10 cellular contexts compared by ENCODE assay signal in the genomic region with DNA sequence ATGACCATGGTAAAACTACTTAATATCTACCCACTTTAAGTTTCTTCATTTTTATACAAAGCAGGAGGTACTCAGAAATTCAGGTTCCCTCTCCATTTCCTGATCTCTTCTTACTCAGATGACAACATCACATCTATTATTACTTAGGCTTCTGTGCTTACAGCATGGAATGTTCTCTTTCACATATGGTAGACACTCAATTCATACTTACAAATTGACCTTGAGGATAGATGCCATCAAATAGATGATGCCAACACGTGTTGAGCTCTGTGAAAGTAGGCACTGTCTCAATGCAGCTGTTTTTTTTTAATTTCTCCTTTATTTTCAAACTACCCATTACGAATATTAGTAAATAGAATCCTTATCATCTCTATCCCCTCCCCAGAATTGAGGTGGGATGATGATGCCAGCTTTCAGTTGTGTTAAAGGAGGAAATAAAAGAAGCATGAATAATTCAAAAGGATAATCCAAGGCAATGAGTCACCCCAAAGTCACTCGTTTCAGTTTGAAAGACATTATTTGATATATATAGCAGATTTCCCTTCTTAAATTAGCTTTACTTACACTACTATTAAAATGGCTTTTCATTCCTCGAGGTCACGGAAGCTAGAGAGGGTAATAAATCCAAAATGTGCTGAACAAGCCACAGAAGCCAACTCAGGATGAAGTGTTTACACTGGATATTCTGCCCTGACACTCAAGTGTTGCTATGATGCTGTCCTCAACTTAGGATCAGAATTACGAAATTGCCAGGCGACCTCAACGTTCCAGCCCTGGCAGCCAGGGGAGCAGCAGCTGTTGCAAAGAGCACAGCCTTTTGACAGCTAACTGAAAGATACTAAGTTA.
A peak's percentile ranks its signal among the peaks of the same experiment; 100 is the strongest.
DNase-seq lines count a peak whose midpoint lies in the region; ATAC-seq, FAIRE-seq and TF ChIP-seq lines count a peak whose summit lies in the region.
"Had no signal": no experiment of that assay in that cellular context is flagged by ENCODE, and none has a peak within 500 bp of the region (broad histone marks: within the 10 kb centered on the region; RNA-seq: fewer than 3 reads in every experiment).

No MANE protein-coding gene starts in this region.

- no peak overlapping the region for H3K4me3 ChIP-seq in A549
- H3K4me3 ChIP-seq in HEK293 (ENCODE audit: low read depth, low read length): no peak overlapping the region
- no peak overlapping the region for H3K4me3 ChIP-seq in RWPE2 (ENCODE audit: severe bottlenecking)
- H3K4me3 ChIP-seq in thyroid gland (replicated peaks in 1 of 3): no peak overlapping the region

- CTCF ChIA-PET in A549 (lab: Yijun Ruan, JAX): interaction anchor here (0.8 kb wide), 3 partner anchors 10 to 99 kb away, joined by 3 to 4 read pairs (median 3); no protein-coding TSS in a partner anchor
- CTCF ChIA-PET in HEK293 (lab: Yijun Ruan, JAX): interaction anchor here (0.5 to 0.7 kb wide), 2 partner anchors 299 to 1779 kb away, joined by 3 read pairs; no protein-coding TSS in a partner anchor

- H3K27ac ChIP-seq in A549 (no peak overlapping the region), HEK293 (ENCODE audit: extremely low read depth, low read depth, low read length) (no peak overlapping the region), RWPE2 (ENCODE audit: poor library complexity, severe bottlenecking) (peak overlapping the region; percentile 36), thyroid gland (no peak overlapping the region)

- TF ChIP-seq EP300 in A549 (IDR thresholded peaks at IDR 0.05): no peak

- FAIRE-seq in A549 (lab: Jason Lieb, UNC): no peak

- TF ChIP-seq RAD21 in A549 (conservative IDR thresholded peaks at IDR 0.05 in 1 of 2, IDR thresholded peaks at IDR 0.05 in 1 of 2): no peak

- H3K27me3 ChIP-seq in RWPE2 (ENCODE audit: insufficient read depth, poor library complexity, severe bottlenecking) (no peaks in the 10 kb centered on the region), thyroid gland (no peaks in the 10 kb centered on the region)

- no peaks in the 10 kb centered on the region for H3K9me3 Mint-ChIP-seq in activated naive CD8-positive, alpha-beta T cell treated with anti-CD3 and anti-CD28 coated beads, Interleukin-2, amount 50 U/mL, for 24 hours
- H3K9me3 Mint-ChIP-seq: CD4-positive, alpha-beta memory T cell had no signal

- no peak overlapping the region for H3K4me3 Mint-ChIP-seq in activated naive CD8-positive, alpha-beta T cell treated with anti-CD3 and anti-CD28 coated beads, Interleukin-2, amount 50 U/mL, for 24 hours
- H3K4me3 Mint-ChIP-seq: CD4-positive, alpha-beta memory T cell had no signal

- H3K9me3 ChIP-seq in A549 (no peaks in the 10 kb centered on the region), HEK293 (ENCODE audit: control insufficient read depth, insufficient read depth, low read depth, low read length) (no peaks in the 10 kb centered on the region), RWPE2 (ENCODE audit: severe bottlenecking) (no peaks in the 10 kb centered on the region), thyroid gland (no peaks in the 10 kb centered on the region)

- H3K4me1 Mint-ChIP-seq in activated naive CD8-positive, alpha-beta T cell treated with anti-CD3 and anti-CD28 coated beads, Interleukin-2, amount 50 U/mL, for 24 hours: no peaks in the 10 kb centered on the region
- H3K4me1 Mint-ChIP-seq: CD4-positive, alpha-beta memory T cell had no signal

- TF ChIP-seq CTCF in A549 (IDR thresholded peaks at IDR 0.05): no peak
- TF ChIP-seq CTCF in HEK293 (tag by site-specific recombination; IDR thresholded peaks at IDR 0.05): no peak
- TF ChIP-seq CTCF in RWPE2 (IDR thresholded peaks at IDR 0.05; ENCODE audit: poor library complexity, severe bottlenecking): no peak
- TF ChIP-seq CTCF in thyroid gland (IDR thresholded peaks at IDR 0.05): no peak

- TF ChIP-seq POLR2A in A549 (IDR thresholded peaks at IDR 0.05; ENCODE audit: low read length) (no peak), thyroid gland (IDR thresholded peaks at IDR 0.05) (no peak)

- H3K27ac Mint-ChIP-seq in activated naive CD8-positive, alpha-beta T cell treated with anti-CD3 and anti-CD28 coated beads, Interleukin-2, amount 50 U/mL, for 24 hours: no peak overlapping the region

- DNase-seq in A549 (ENCODE audit: low read depth in 1 of 2, low spot score in 1 of 2): peak in 1 of 2 experiments; percentile 13
- DNase-seq in RWPE2 (ENCODE audit: low spot score): no peak
- DNase-seq in foreskin melanocyte: peak; percentile 40
- DNase-seq in activated naive CD8-positive, alpha-beta T cell treated with anti-CD3 and anti-CD28 coated beads, Interleukin-2, amount 50 U/mL, for 24 hours: no peak
- no peak for DNase-seq in thyroid gland
- DNase-seq in cerebellar nuclear complex (lab: John Stamatoyannopoulos, UW): no peak
- DNase-seq: CD4-positive, alpha-beta memory T cell; islet precursor cell had no signal

- WGBS in A549 (ENCODE audit: missing lambda C conversion rate): 38% methylated on average over 8 of the region's 8 CpGs
- WGBS in thyroid gland, 2 donors: 49 to 58% methylated on average over 7 to 8 of the region's 8 CpGs

- intact Hi-C loops in thyroid gland (cut with DNase I): no loop called here

- H3K4me2 ChIP-seq in A549: peak overlapping the region; percentile 57

- H3K36me3 Mint-ChIP-seq in activated naive CD8-positive, alpha-beta T cell treated with anti-CD3 and anti-CD28 coated beads, Interleukin-2, amount 50 U/mL, for 24 hours (ENCODE audit: low read depth): no peaks in the 10 kb centered on the region
- H3K36me3 Mint-ChIP-seq: CD4-positive, alpha-beta memory T cell had no signal

- H3K27me3 Mint-ChIP-seq in activated naive CD8-positive, alpha-beta T cell treated with anti-CD3 and anti-CD28 coated beads, Interleukin-2, amount 50 U/mL, for 24 hours: peaks cover 2% of the 10 kb centered on the region

- POLR2A ChIA-PET in A549 (lab: Yijun Ruan, JAX): no interaction called here
- POLR2A ChIA-PET in HEK293 (lab: Yijun Ruan, JAX): no interaction called here

- H3K36me3 ChIP-seq in HEK293 (ENCODE audit: control insufficient read depth in 2 of 2, insufficient read depth in 1 of 2, low read length in 2 of 2) (no peaks in the 10 kb centered on the region), RWPE2 (ENCODE audit: low read depth) (no peaks in the 10 kb centered on the region), thyroid gland (no peaks in the 10 kb centered on the region)

- ATAC-seq in A549: peak in 1 of 2 experiments; percentile 52; a peak in 4 of 6 replicates
- peak; percentile 40; the same call in 2 of the 3 replicates for ATAC-seq in RWPE2 (ENCODE audit: low read depth)
- no peak for ATAC-seq in activated naive CD8-positive, alpha-beta T cell treated with anti-CD3 and anti-CD28 coated beads, Interleukin-2, amount 50 U/mL, for 24 hours
- no peak for ATAC-seq in GM19351 (IDR thresholded peaks at IDR 0.05; ENCODE audit: unreplicated experiment)

- H3K4me1 ChIP-seq in A549 (peaks cover 14% of the 10 kb centered on the region), HEK293 (ENCODE audit: control insufficient read depth, insufficient read depth, low read length) (0 out of 2 replicates have a peak, but pooled peaks cover 2% of the 10 kb centered on the region), RWPE2 (ENCODE audit: insufficient read depth, poor library complexity, severe bottlenecking) (no peaks in the 10 kb centered on the region), thyroid gland (no peaks in the 10 kb centered on the region)

TF ChIP-seq in A549, 52 proteins besides CTCF, POLR2A, EP300 and RAD21:
- TF ChIP-seq CHD2 (IDR thresholded peaks at IDR 0.05; ENCODE audit: low read length, partially characterized antibody): no peak
- TF ChIP-seq TFCP2L1 (CRISPR knock-in tag; IDR thresholded peaks at IDR 0.05): no peak
- TF ChIP-seq FOXS1 (CRISPR knock-in tag; IDR thresholded peaks at IDR 0.05): no peak
- no peak for TF ChIP-seq ZC3H11A (IDR thresholded peaks at IDR 0.05)
- peak in 1 of 2 experiments; percentile 43; a peak in 2 of 4 replicates for TF ChIP-seq CEBPB (IDR thresholded peaks at IDR 0.05)
- TF ChIP-seq FOSL2 (IDR thresholded peaks at IDR 0.05): no peak
- peak; percentile 48 for TF ChIP-seq FOSL2 (CRISPR knock-in tag; IDR thresholded peaks at IDR 0.05)
TF ChIP-seq in A549: peak in this region for 2.

TF ChIP-seq in HEK293, 187 proteins besides CTCF, POLR2A, EP300 and RAD21:
- no peak for TF ChIP-seq ZBTB17 (tag by site-specific recombination; IDR thresholded peaks at IDR 0.05)
- TF ChIP-seq OSR2 (tag by site-specific recombination; IDR thresholded peaks at IDR 0.05): 0 out of 2 replicates have a peak, but pooled peaks have one; percentile 9
- no peak for TF ChIP-seq ZNF335 (tag by site-specific recombination; conservative IDR thresholded peaks at IDR 0.05)
- peak; percentile 47; the same call in 1 of the 2 replicates for TF ChIP-seq FEZF1 (tag by site-specific recombination; IDR thresholded peaks at IDR 0.05)
- TF ChIP-seq GLIS1 (tag by site-specific recombination; IDR thresholded peaks at IDR 0.05): no peak
- no peak for TF ChIP-seq PATZ1 (tag by site-specific recombination; IDR thresholded peaks at IDR 0.05)
